Comparison of ENCODE assay signal across 15 cellular contexts in the genomic region with DNA sequence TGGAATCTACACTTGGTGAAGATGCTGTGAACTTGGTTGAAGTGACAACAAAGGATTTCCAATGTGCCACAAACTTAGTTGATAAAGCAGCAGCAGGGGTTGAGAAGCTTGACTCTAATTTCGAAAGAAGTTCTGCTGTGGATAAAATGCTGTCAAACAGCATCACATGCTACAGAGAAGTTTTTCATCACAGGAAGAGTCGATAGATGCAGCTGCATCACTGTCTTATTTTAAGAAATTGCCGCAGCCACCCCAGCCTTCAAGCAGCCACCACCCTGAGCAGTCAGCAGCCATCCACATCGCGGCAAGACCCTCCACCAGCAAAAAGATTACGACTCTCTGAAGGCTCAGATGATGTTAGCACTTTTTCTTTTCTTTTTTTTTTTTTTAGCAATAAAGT.
"Had no signal": no experiment of that assay in that cellular context is flagged by ENCODE, and none has a peak within 500 bp of the region (broad histone marks: within the 10 kb centered on the region; RNA-seq: fewer than 3 reads in every experiment).

No MANE protein-coding gene starts in this region.

- ATAC-seq: left ventricle myocardium superior, pancreas, WTC11 had no signal

- H3K9me3 ChIP-seq: colonic mucosa, pancreas, sigmoid colon, spleen, thyroid gland had no signal

- H3K27me3 ChIP-seq: colonic mucosa, pancreas, sigmoid colon, spleen, thyroid gland had no signal

- DNase-seq: activated CD4-positive, alpha-beta T cell treated with anti-CD3 and anti-CD28 coated beads, Interleukin-2, amount 50 U/mL, for 4 hours; activated effector memory CD4-positive, alpha-beta T cell treated with anti-CD3 and anti-CD28 coated beads, Interleukin-2, amount 50 U/mL, for 16 hours; activated T-cell treated with anti-CD3 and anti-CD28 coated beads, Interleukin-2, amount 50 U/mL, for 24 hours; colonic mucosa; effector CD4-positive, alpha-beta T cell; foreskin fibroblast; hippocampal formation; kidney glomerular epithelial cell; left ventricle myocardium superior; pancreas; sigmoid colon; spleen; T-helper 2 cell; thyroid gland had no signal

- H3K4me3 ChIP-seq: colonic mucosa, pancreas, sigmoid colon, spleen, thyroid gland had no signal

- H3K27ac ChIP-seq: pancreas, thyroid gland had no signal

- H3K36me3 ChIP-seq: colonic mucosa, pancreas, sigmoid colon, spleen, thyroid gland had no signal
